14 cellular contexts compared by ENCODE assay signal in genomic region chr2:154696771-154697170, GRCh38. TPM values are rescaled to one million over a fixed set of nuclear protein-coding genes. Genes with fewer than 3 reads are reported as not detected.
DNase-seq lines count a peak whose midpoint lies in the region; TF ChIP-seq lines count a peak whose summit lies in the region.
"Had no signal": no experiment of that assay in that cellular context is flagged by ENCODE, and none has a peak within 500 bp of the region (broad histone marks: within the 10 kb centered on the region; RNA-seq: fewer than 3 reads in every experiment).

No MANE protein-coding gene starts in this region.

- H3K4me2 ChIP-seq in hepatocyte: peak overlapping the region; percentile 100
- no peak overlapping the region for H3K4me2 ChIP-seq in OCI-LY7 (ENCODE audit: low read length)
- H3K4me2 ChIP-seq: BLaER1 treated with 17β-estradiol and CSF1 and Interleukin-3, amounts not matched to agents 10 nM and 100 nM had no signal

- BruUV-seq in OCI-LY7 (replicated peaks; lab: Mats Ljungman, UMichigan): no TSS peak

- H3K27ac ChIP-seq in hepatocyte (no peak overlapping the region), vagina (no peak overlapping the region), OCI-LY7 (ENCODE audit: low read depth, low read length, poor library complexity, severe bottlenecking) (no peak overlapping the region)
- H3K27ac ChIP-seq: BLaER1 treated with 17β-estradiol and CSF1 and Interleukin-3, amounts not matched to agents 10 nM and 100 nM had no signal

- peaks cover 9% of the 10 kb centered on the region for H3K4me1 ChIP-seq in hepatocyte (ENCODE audit: insufficient read depth)
- H3K4me1 ChIP-seq in neuron (ENCODE audit: insufficient read depth, low read length): peaks cover 7% of the 10 kb centered on the region
- H3K4me1 ChIP-seq in vagina: peaks cover 5% of the 10 kb centered on the region
- H3K4me1 ChIP-seq in OCI-LY7 (ENCODE audit: insufficient read depth, low read length, poor library complexity, severe bottlenecking): no peaks in the 10 kb centered on the region

- POLR2A ChIA-PET in OCI-LY7 (lab: Charles Lee): no interaction called here

- H2AFZ ChIP-seq in hepatocyte (peak overlapping the region; percentile 67), neuron (ENCODE audit: low read depth, low read length) (peak overlapping the region; percentile 35), OCI-LY7 (ENCODE audit: low read length) (no peak overlapping the region)

- 33% methylated on average over 1 of the region's 1 CpG for WGBS in hepatocyte (ENCODE audit: low lambda C conversion rate, missing lambda C conversion rate)

- H4K20me1 ChIP-seq in hepatocyte (ENCODE audit: insufficient read depth, poor library complexity, severe bottlenecking) (no peaks in the 10 kb centered on the region), OCI-LY7 (ENCODE audit: insufficient read depth, low read length) (no peaks in the 10 kb centered on the region)
- H4K20me1 ChIP-seq: BLaER1 treated with 17β-estradiol and CSF1 and Interleukin-3, amounts not matched to agents 10 nM and 100 nM had no signal

- H3K36me3 ChIP-seq in hepatocyte (replicated peaks; ENCODE audit: insufficient read depth, low read depth) (no peaks in the 10 kb centered on the region), neuron (ENCODE audit: insufficient read depth, low read length) (no peaks in the 10 kb centered on the region), vagina (no peaks in the 10 kb centered on the region), OCI-LY7 (ENCODE audit: insufficient read depth, low read length) (no peaks in the 10 kb centered on the region)
- H3K36me3 ChIP-seq: BLaER1 treated with 17β-estradiol and CSF1 and Interleukin-3, amounts not matched to agents 10 nM and 100 nM had no signal

- no peak for TF ChIP-seq CTCF in hepatocyte (IDR thresholded peaks at IDR 0.05; ENCODE audit: poor library complexity)
- no peak for TF ChIP-seq CTCF in vagina (IDR thresholded peaks at IDR 0.05)
- no peak for TF ChIP-seq CTCF in OCI-LY7 (conservative IDR thresholded peaks at IDR 0.05; ENCODE audit: low read length)

- no peaks in the 10 kb centered on the region for H3K79me2 ChIP-seq in hepatocyte
- H3K79me2 ChIP-seq in OCI-LY7 (ENCODE audit: insufficient read depth, low read depth, low read length): no peaks in the 10 kb centered on the region

- peak; percentile 52 for DNase-seq in HT-29 (ENCODE audit: low spot score)
- peak; percentile 82 for DNase-seq in NCI-H748 (lab: John Stamatoyannopoulos, UW; ENCODE audit: unreplicated experiment)
- DNase-seq in hepatocyte (ENCODE audit: low spot score): no peak
- DNase-seq in vagina (ENCODE audit: extremely low spot score in 2 of 2): no peak
- DNase-seq in activated CD4-positive, alpha-beta T cell treated with anti-CD3 and anti-CD28 coated beads for 4 hours: no peak
- no peak for DNase-seq in OCI-LY7 (ENCODE audit: low spot score)
- DNase-seq in erythroblast (lab: John Stamatoyannopoulos, UW): no peak
- DNase-seq: activated CD8-positive, alpha-beta memory T cell treated with anti-CD3 and anti-CD28 coated beads for 24 hours; NCI-H1048; stimulated activated naive CD4-positive, alpha-beta T cell treated with Interleukin-2 at 50 U/mL for 16 hours had no signal

- CTCF ChIA-PET in OCI-LY7 (lab: Charles Lee; ENCODE audit: unreplicated experiment): no interaction called here

- H3K9me2 ChIP-seq in hepatocyte (replicated peaks; ENCODE audit: insufficient read depth) (no peaks in the 10 kb centered on the region), OCI-LY7 (ENCODE audit: insufficient read depth, low read length) (no peaks in the 10 kb centered on the region)

- intact Hi-C loops in vagina (cut with DNase I): no loop called here
- intact Hi-C loops in OCI-LY7 (cut with micrococcal nuclease; ENCODE audit: unreplicated experiment): no loop called here

- H3K9me3 ChIP-seq in hepatocyte (ENCODE audit: low read depth) (no peaks in the 10 kb centered on the region), neuron (ENCODE audit: low read length) (no peaks in the 10 kb centered on the region), vagina (no peaks in the 10 kb centered on the region), OCI-LY7 (ENCODE audit: low read length) (no peaks in the 10 kb centered on the region)

- TF ChIP-seq POLR2A in vagina (IDR thresholded peaks at IDR 0.05): no peak
- no peak for TF ChIP-seq POLR2A in erythroblast (IDR thresholded peaks at IDR 0.05; ENCODE audit: low read length)

- H3K27me3 ChIP-seq in hepatocyte (no peaks in the 10 kb centered on the region), neuron (ENCODE audit: insufficient read depth, low read length) (peaks cover 31% of the 10 kb centered on the region), vagina (no peaks in the 10 kb centered on the region)
- H3K27me3 ChIP-seq: BLaER1 treated with 17β-estradiol and CSF1 and Interleukin-3, amounts not matched to agents 10 nM and 100 nM had no signal

- H3K4me3 ChIP-seq in hepatocyte (peak overlapping the region; percentile 83), neuron (ENCODE audit: low read length) (no peak overlapping the region), vagina (no peak overlapping the region), OCI-LY7 (ENCODE audit: low read depth, low read length, poor library complexity, severe bottlenecking) (no peak overlapping the region)
- H3K4me3 ChIP-seq: BLaER1 treated with 17β-estradiol and CSF1 and Interleukin-3, amounts not matched to agents 10 nM and 100 nM; GM12878 had no signal

RNA-seq across cellular contexts. Expression of gene KCNJ3, which starts 1.7 kb away (rescaled TPM):
- 2.2 and 2.3 TPM in 2 replicates for total RNA-seq in HT-29 (2014; rRNA removed; shearing (Covaris generic))
- total RNA-seq in hepatocyte (0.88 and 3.0 TPM in 2 replicates), vagina (4.2 TPM), OCI-LY7 (2022) (not detected in 2 replicates)
- 0.04 and 0.19 TPM in 2 replicates for polyA plus RNA-seq in hepatocyte
- total RNA-seq in OCI-LY7 (2014; rRNA removed; shearing (Covaris generic)): not detected in 2 replicates
- total RNA-seq: mononuclear cell had no signal

Comparison
In these comparisons a context has a peak if more than half of its experiments do, and no peak if none do; other contexts are left out.
1. DNase-seq: peak in HT-29 (single experiment) and NCI-H748 (single experiment); none in hepatocyte (single experiment), vagina (0 of 2), activated CD4-positive, alpha-beta T cell treated with anti-CD3 and anti-CD28 coated beads for 4 hours (0 of 2), OCI-LY7 (single experiment) and erythroblast (0 of 2).